11 cellular contexts compared by ENCODE assay signal in the genomic region with DNA sequence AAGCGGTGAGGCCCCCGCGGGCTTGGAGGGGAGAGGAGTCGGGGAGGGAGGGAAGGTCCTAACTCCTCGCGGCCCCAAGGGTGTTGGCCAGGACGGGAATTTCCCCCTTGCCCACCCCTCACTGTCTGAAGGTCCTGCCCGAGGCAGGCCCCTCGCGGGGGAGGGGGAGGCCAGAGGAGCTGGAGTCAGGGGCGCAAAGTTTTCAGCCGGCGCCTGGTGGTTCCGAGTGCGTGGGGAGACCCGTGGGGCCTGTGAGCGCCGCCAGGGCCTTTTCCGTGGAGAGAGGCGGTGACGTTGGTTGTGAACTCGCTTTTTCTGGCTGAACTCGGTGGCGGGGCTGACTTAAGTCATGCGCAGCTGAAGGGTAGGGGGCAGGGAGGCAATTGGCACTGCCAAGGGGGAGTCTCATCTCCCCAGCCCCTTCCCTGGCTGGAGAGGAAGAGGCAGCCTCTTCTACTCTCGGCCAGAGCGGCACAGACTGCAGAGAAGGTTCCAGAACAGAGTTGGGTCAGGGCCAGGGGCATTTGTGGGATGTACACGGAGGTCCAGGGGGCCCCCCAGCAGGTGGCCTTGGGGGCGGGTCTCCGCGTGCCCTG. TPM values are rescaled to one million over a fixed set of nuclear protein-coding genes. Genes with fewer than 3 reads are reported as not detected.
DNase-seq lines count a peak whose midpoint lies in the region; ATAC-seq and TF ChIP-seq lines count a peak whose summit lies in the region.
"Had no signal": no experiment of that assay in that cellular context is flagged by ENCODE, and none has a peak within 500 bp of the region (broad histone marks: within the 10 kb centered on the region; RNA-seq: fewer than 3 reads in every experiment).

No MANE protein-coding gene starts in this region.

- H4K91ac ChIP-seq in neuronal stem cell (ENCODE audit: low read depth, low read length, poor library complexity) = no peak overlapping the region

- H4K8ac ChIP-seq in neuronal stem cell (ENCODE audit: low read depth, low read length) = no peak overlapping the region

- H3K4me1 ChIP-seq in BLaER1 (peaks cover 86% of the 10 kb centered on the region), Panc1 (ENCODE audit: control insufficient read depth, insufficient read depth, low read length) (peaks cover 40% of the 10 kb centered on the region), hepatocyte (ENCODE audit: insufficient read depth) (peaks cover 26% of the 10 kb centered on the region), neuronal stem cell (ENCODE audit: control insufficient read depth in 2 of 2, insufficient read depth in 1 of 2, low read depth in 1 of 2, low read length in 2 of 2) (peaks cover 15 to 16% of the 10 kb centered on the region in 2 donors), HAP-1 (no peaks in the 10 kb centered on the region)

- no peak overlapping the region for H3K14ac ChIP-seq in neuronal stem cell (ENCODE audit: low read length)

- TF ChIP-seq CTCF in Panc1 (IDR thresholded peaks at IDR 0.05) (no peak), hepatocyte (IDR thresholded peaks at IDR 0.05; ENCODE audit: poor library complexity) (no peak), natural killer cell (IDR thresholded peaks at IDR 0.05) (no peak), dorsolateral prefrontal cortex (IDR thresholded peaks at IDR 0.05 in 54 of 56, conservative IDR thresholded peaks at IDR 0.05 in 2 of 56; ENCODE audit: low read depth in 1 of 56, partially characterized antibody in 56 of 56) (no peak)

- H3K4me2 ChIP-seq in BLaER1 = peak overlapping the region; percentile 95
- peak overlapping the region; percentile 88 for H3K4me2 ChIP-seq in hepatocyte
- peak overlapping the region; percentile 57 for H3K4me2 ChIP-seq in neuronal stem cell (ENCODE audit: insufficient read depth, low read length, poor library complexity, severe bottlenecking)

- no TSS peak for BruUV-seq in Panc1 (replicated peaks; lab: Mats Ljungman, UMichigan)

- no peak overlapping the region for H2AFZ ChIP-seq in hepatocyte
- H2AFZ ChIP-seq in neuronal stem cell (ENCODE audit: low read length) = no peak overlapping the region

- H3K4me3 ChIP-seq in BLaER1 = peak overlapping the region; percentile 73
- peak overlapping the region; percentile 43 to 46 for H3K4me3 ChIP-seq in Panc1 (ENCODE audit: low read depth in 2 of 2, low read length in 2 of 2)
- no peak overlapping the region for H3K4me3 ChIP-seq in hepatocyte
- peak overlapping the region; percentile 43 to 73 for H3K4me3 ChIP-seq in neuronal stem cell (ENCODE audit: low read length in 2 of 2)
- no peak overlapping the region for H3K4me3 ChIP-seq in HAP-1
- peak overlapping the region in 24 of 59 donors; percentile 0 to 57 (median 44) for H3K4me3 ChIP-seq in dorsolateral prefrontal cortex

- H2BK5ac ChIP-seq in neuronal stem cell (ENCODE audit: low read length) = peak overlapping the region; percentile 75

- H2AK5ac ChIP-seq in neuronal stem cell (ENCODE audit: low read depth, low read length) = peak overlapping the region; percentile 89

- H3K27me3 ChIP-seq in BLaER1 (peaks cover 51% of the 10 kb centered on the region), Panc1 (ENCODE audit: control insufficient read depth, insufficient read depth, low read length) (no peaks in the 10 kb centered on the region), hepatocyte (peaks cover 8% of the 10 kb centered on the region), neuronal stem cell (ENCODE audit: control insufficient read depth in 3 of 3, insufficient read depth in 3 of 3, low read depth in 1 of 3, low read length in 3 of 3) (peaks cover 0 to 19% (median 0%) of the 10 kb centered on the region in 3 experiments), HAP-1 (ENCODE audit: low read depth) (no peaks in the 10 kb centered on the region), dorsolateral prefrontal cortex (peaks cover 0 to 67% (median 31%) of the 10 kb centered on the region in 45 donors)

- CTCF ChIA-PET in Panc1 (lab: Charles Lee) = no interaction called here

- POLR2A ChIA-PET in Panc1 (lab: Charles Lee) = no interaction called here

- no peak overlapping the region for H2BK120ac ChIP-seq in neuronal stem cell (ENCODE audit: low read depth, low read length)

- peak overlapping the region; percentile 83 for H3K18ac ChIP-seq in neuronal stem cell (ENCODE audit: low read length)

- peak overlapping the region; percentile 89 for H3K23ac ChIP-seq in neuronal stem cell (ENCODE audit: low read depth, low read length, poor library complexity)

- DNase-seq in Panc1 (ENCODE audit: low read depth, low spot score) (no peak), hepatocyte (ENCODE audit: low spot score) (peak; percentile 42), neuronal stem cell (ENCODE audit: low spot score) (no peak), HAP-1 (ENCODE audit: low spot score in 2 of 2) (no peak), natural killer cell (no peak), dorsolateral prefrontal cortex (no peak)
- DNase-seq in activated CD4-positive, alpha-beta T cell treated with anti-CD3 and anti-CD28 coated beads, Interleukin-2, amount 50 U/mL, for 4 hours = no peak
- DNase-seq: activated naive CD4-positive, alpha-beta T cell treated with Interleukin-2 at 50 U/mL for 16 hours had no signal

- peak overlapping the region; percentile 22; the same call in 1 of the 2 replicates for H3K27ac ChIP-seq in BLaER1
- H3K27ac ChIP-seq in Panc1 (ENCODE audit: low read length) = peak overlapping the region; percentile 78
- peak overlapping the region; percentile 90 for H3K27ac ChIP-seq in hepatocyte
- H3K27ac ChIP-seq in neuronal stem cell (replicated peaks; ENCODE audit: low read length) = no peak overlapping the region
- H3K27ac ChIP-seq in dorsolateral prefrontal cortex = peak overlapping the region in 9 of 59 donors; percentile 1 to 55 (median 21)

- WGBS in hepatocyte (ENCODE audit: low lambda C conversion rate, missing lambda C conversion rate) = 57% methylated on average over 21 of the region's 31 CpGs
- WGBS in neuronal stem cell (ENCODE audit: extremely low coverage in 2 of 2, insufficient read length in 2 of 2, insufficient replicate concordance in 1 of 2), 2 donors = no CpG with 5 or more reads among the region's 31 CpGs

- H3K4me3 Mint-ChIP-seq in natural killer cell = no peak overlapping the region

- H2BK12ac ChIP-seq in neuronal stem cell (ENCODE audit: low read length) = peak overlapping the region; percentile 41

- H4K20me1 ChIP-seq in BLaER1 (peaks cover 55% of the 10 kb centered on the region), hepatocyte (ENCODE audit: insufficient read depth, poor library complexity, severe bottlenecking) (peaks cover 10% of the 10 kb centered on the region)

- peaks cover 0 to 7% of the 10 kb centered on the region in 2 donors for H3K27me3 Mint-ChIP-seq in natural killer cell (ENCODE audit: low read depth in 2 of 2)

- ATAC-seq in Panc1 (no peak), natural killer cell (no peak)

- H3K9ac ChIP-seq in BLaER1 (peak overlapping the region; percentile 55; the same call in 1 of the 2 replicates), neuronal stem cell (ENCODE audit: low read depth, low read length, poor library complexity) (peak overlapping the region; percentile 60)

- H2BK15ac ChIP-seq in neuronal stem cell (ENCODE audit: low read length) = no peak overlapping the region

- intact Hi-C loops in Panc1 (cut with micrococcal nuclease; ENCODE audit: unreplicated experiment) = no loop called here
- intact Hi-C loops in natural killer cell (cut with micrococcal nuclease) = no loop called here
- intact Hi-C loops in dorsolateral prefrontal cortex (cut with DNase I) = no loop called here

- H3K9me3 ChIP-seq in BLaER1 = no peaks in the 10 kb centered on the region
- no peaks in the 10 kb centered on the region for H3K9me3 ChIP-seq in Panc1 (ENCODE audit: control insufficient read depth, insufficient read depth, low read depth, low read length)
- H3K9me3 ChIP-seq in hepatocyte (ENCODE audit: low read depth) = no peaks in the 10 kb centered on the region
- no peaks in the 10 kb centered on the region for H3K9me3 ChIP-seq in neuronal stem cell (replicated peaks in 1 of 2; ENCODE audit: control insufficient read depth in 2 of 2, insufficient read depth in 1 of 2, low read depth in 1 of 2, low read length in 2 of 2)
- H3K9me3 ChIP-seq in HAP-1 = no peaks in the 10 kb centered on the region

- H3K9me2 ChIP-seq in hepatocyte (replicated peaks; ENCODE audit: insufficient read depth) = no peaks in the 10 kb centered on the region

- no peaks in the 10 kb centered on the region for H3K79me2 ChIP-seq in hepatocyte

- no peaks in the 10 kb centered on the region for H3K4me1 Mint-ChIP-seq in natural killer cell

- no peaks in the 10 kb centered on the region for H3K36me3 Mint-ChIP-seq in natural killer cell

- in situ Hi-C loops in Panc1 (cut with HindIII; ENCODE audit: low pct_unique_long_range_greater_than_20kb, low sequenced_read_pairs) = no loop called here
- in situ Hi-C loops in HAP-1 (cut with MboI; ENCODE audit: low sequenced_read_pairs) = no loop called here

- no peaks in the 10 kb centered on the region for H3K9me3 Mint-ChIP-seq in natural killer cell

- H3K79me1 ChIP-seq in neuronal stem cell (ENCODE audit: low read depth, low read length) = peaks cover 17% of the 10 kb centered on the region

- H3K36me3 ChIP-seq in BLaER1 (no peaks in the 10 kb centered on the region), Panc1 (ENCODE audit: control insufficient read depth, insufficient read depth, low read length) (no peaks in the 10 kb centered on the region), hepatocyte (replicated peaks; ENCODE audit: insufficient read depth, low read depth) (no peaks in the 10 kb centered on the region), neuronal stem cell (replicated peaks in 1 of 2; ENCODE audit: control insufficient read depth in 2 of 2, insufficient read depth in 2 of 2, low read length in 2 of 2) (no peaks in the 10 kb centered on the region), HAP-1 (replicated peaks) (no peaks in the 10 kb centered on the region)

- H3K4ac ChIP-seq in neuronal stem cell (ENCODE audit: low read length) = no peak overlapping the region

- no peak overlapping the region for H3K27ac Mint-ChIP-seq in natural killer cell

RNA-seq across cellular contexts. Expression of gene CACNA1H, which starts 1.5 kb away (rescaled TPM):
- total RNA-seq in Panc1 (2021; ENCODE audit: unreplicated experiment) = 31.1 TPM
- polyA plus RNA-seq in Panc1 (2012; ENCODE audit: insufficient read length) = 40.3 TPM
- total RNA-seq in hepatocyte = 8.6 and 9.1 TPM in 2 replicates
- 9.1 and 9.7 TPM in 2 replicates for polyA plus RNA-seq in hepatocyte
- polyA plus RNA-seq in neuronal stem cell (2013, experiment 1 of 2) = 21.5 TPM
- polyA plus RNA-seq in neuronal stem cell (2013, experiment 2 of 2) = 21.7 TPM
- total RNA-seq in natural killer cell = 1 to 10 TPM; 1.1 to 1.5 (median 1.3) TPM
- total RNA-seq in dorsolateral prefrontal cortex = 10 to 100 TPM in 22 of 120 experiments, 1 to 10 TPM in 98; 2.5 to 14.6 (median 7.0) TPM

RNA-seq across cellular contexts. Expression of gene C1QTNF8, which starts 58.3 kb away (rescaled TPM):
- total RNA-seq in Panc1 (2021; ENCODE audit: unreplicated experiment) = 0.39 TPM
- polyA plus RNA-seq in Panc1 (2012; ENCODE audit: insufficient read length) = 0.63 TPM
- not detected in 2 replicates for total RNA-seq in hepatocyte
- polyA plus RNA-seq in hepatocyte = 0.10 TPM in 1 of 2 replicates, not detected in the other
- polyA plus RNA-seq in neuronal stem cell (2013, experiment 1 of 2) = not detected
- polyA plus RNA-seq in neuronal stem cell (2013, experiment 2 of 2) = not detected
- total RNA-seq in natural killer cell = not detected
- under 1 TPM in 12 of 120 experiments, not detected in 108; 0.27 to 0.98 (median 0.49) TPM for total RNA-seq in dorsolateral prefrontal cortex
- total RNA-seq: M059J, omental fat pad had no signal

Comparison
In these comparisons a context has a peak if more than half of its experiments do, and no peak if none do; other contexts are left out.
1. H3K4me3 ChIP-seq: peak in BLaER1 (single experiment), Panc1 (2 of 2) and neuronal stem cell (2 of 2); none in hepatocyte (single experiment) and HAP-1 (single experiment).
2. Peak in every context shown above with its lines, with median percentiles within 50 percentile points of each other: H3K4me2 ChIP-seq.